In genomic region chr1:160206421-160207117, GRCh38 we compare ENCODE assay signal across 8 cellular contexts. TPM values are rescaled to one million over a fixed set of nuclear protein-coding genes. Genes with fewer than 3 reads are reported as not detected.
DNase-seq lines count a peak whose midpoint lies in the region; ATAC-seq, FAIRE-seq and TF ChIP-seq lines count a peak whose summit lies in the region.
"Had no signal": no experiment of that assay in that cellular context is flagged by ENCODE, and none has a peak within 500 bp of the region (broad histone marks: within the 10 kb centered on the region; RNA-seq: fewer than 3 reads in every experiment).

No MANE protein-coding gene starts in this region.

- no peaks in the 10 kb centered on the region for H3K27me3 Mint-ChIP-seq in MCF 10A (ENCODE audit: insufficient read depth, unreplicated experiment)

- H3K27ac Mint-ChIP-seq in MCF 10A (ENCODE audit: low read depth, unreplicated experiment) = peak overlapping the region; percentile 17

- no TSS peak for BruUV-seq in MCF 10A (replicated peaks; lab: Mats Ljungman, UMichigan)

- H3K4me1 ChIP-seq in left lung (peaks cover 28 to 60% of the 10 kb centered on the region in 2 donors), upper lobe of right lung (peaks cover 55% of the 10 kb centered on the region)

- H3K36me3 ChIP-seq in left lung = peaks cover 0 to 33% of the 10 kb centered on the region in 2 donors
- peaks cover 27% of the 10 kb centered on the region for H3K36me3 ChIP-seq in upper lobe of right lung

- DNase-seq in GM12891 (ENCODE audit: insufficient read length, low spot score) (no peak), NCI-H748 (lab: John Stamatoyannopoulos, UW; ENCODE audit: unreplicated experiment) (peak; percentile 36), MCF 10A (ENCODE audit: unreplicated experiment) (peak; percentile 71), left lung (no peak), upper lobe of right lung (no peak), NCI-H524 treated with DMSO at 0.1 percent for 48 hours (lab: John Stamatoyannopoulos, UW) (no peak), NCI-H510A treated with DMSO at 0.1 percent for 48 hours (lab: John Stamatoyannopoulos, UW) (no peak)

- H3K9me3 ChIP-seq in left lung (no peaks in the 10 kb centered on the region), upper lobe of right lung (no peaks in the 10 kb centered on the region)

- H3K27me3 ChIP-seq in left lung = no peaks in the 10 kb centered on the region
- H3K27me3 ChIP-seq in upper lobe of right lung = no peaks in the 10 kb centered on the region

- TF ChIP-seq POLR2A in GM12891 (IDR thresholded peaks at IDR 0.05; ENCODE audit: low read depth, low read length) = no peak

- FAIRE-seq in GM12891 (lab: Jason Lieb, UNC) = peak; percentile 56
- FAIRE-seq: endometrium had no signal

- peak overlapping the region; percentile 82 for H3K4me3 Mint-ChIP-seq in MCF 10A (ENCODE audit: unreplicated experiment)

- CTCF ChIA-PET in MCF 10A (lab: Yijun Ruan, JAX) = interaction anchor here (0.6 to 11.6 kb wide), 14 partner anchors 9 to 426 kb away, joined by 3 to 124 read pairs (median 6); partner anchors contain the start of genes CASQ1 and DUSP23

- H3K9me3 Mint-ChIP-seq in MCF 10A (ENCODE audit: unreplicated experiment) = no peaks in the 10 kb centered on the region

- peaks cover 20% of the 10 kb centered on the region for H3K36me3 Mint-ChIP-seq in MCF 10A (ENCODE audit: insufficient read depth, unreplicated experiment)

- intact Hi-C loops in MCF 10A (cut with micrococcal nuclease) (loop anchor here (5.0 kb wide), 1 partner anchor 46 kb away; no protein-coding TSS in a partner anchor), left lung (cut with DNase I) (no loop called here), upper lobe of right lung (cut with DNase I) (no loop called here)

- peaks cover 25% of the 10 kb centered on the region for H3K4me1 Mint-ChIP-seq in MCF 10A (ENCODE audit: insufficient read depth, unreplicated experiment)

- H3K4me3 ChIP-seq in left lung (peak overlapping the region; percentile 77 to 93), upper lobe of right lung (peak overlapping the region; percentile 93)

- ATAC-seq in left lung (peak; percentile 19), upper lobe of right lung (no peak)

- H3K27ac ChIP-seq in left lung (peak overlapping the region; percentile 88), upper lobe of right lung (peak overlapping the region; percentile 93)

- POLR2A ChIA-PET in MCF 10A (lab: Yijun Ruan, JAX) = interaction anchor here (0.7 to 4.7 kb wide), 14 partner anchors 9 to 113 kb away, joined by 3 to 29 read pairs (median 4); partner anchors contain the start of genes CASQ1, DCAF8, IGSF8 and PEX19

- no peak for TF ChIP-seq CTCF in MCF 10A (IDR thresholded peaks at IDR 0.05; ENCODE audit: unreplicated experiment)
- no peak for TF ChIP-seq CTCF in left lung (IDR thresholded peaks at IDR 0.05)
- TF ChIP-seq CTCF in upper lobe of right lung (IDR thresholded peaks at IDR 0.05) = no peak

TF ChIP-seq in GM12891, 5 proteins besides CTCF, POLR2A, EP300 and RAD21:
- TF ChIP-seq TAF1 (IDR thresholded peaks at IDR 0.05; ENCODE audit: low read depth, low read length) = no peak
- TF ChIP-seq POU2F2 (IDR thresholded peaks at IDR 0.05; ENCODE audit: low read depth, low read length) = peak; percentile 50; the same call in 1 of the 2 replicates
- no peak for TF ChIP-seq POLR2AphosphoS5 (IDR thresholded peaks at IDR 0.05; ENCODE audit: low read depth, low read length)
- TF ChIP-seq SPI1 (IDR thresholded peaks at IDR 0.05; ENCODE audit: low read depth, low read length) = peak; percentile 86
- TF ChIP-seq PAX5 (IDR thresholded peaks at IDR 0.05; ENCODE audit: insufficient read depth, low read length, severe bottlenecking) = no peak

RNA-seq across cellular contexts. Expression of gene PEA15, which starts 1.4 kb away (rescaled TPM):
- 32.2 TPM for polyA plus RNA-seq in GM12891 (2012; ENCODE audit: low read depth, missing spikeins)
- total RNA-seq in MCF 10A (2022) = 183 and 198 TPM in 2 replicates
- 100 to 1,000 TPM; 175 to 178 TPM for total RNA-seq in left lung
- 175 TPM for total RNA-seq in upper lobe of right lung

RNA-seq across cellular contexts. Expression of gene CASQ1, which starts 16.2 kb away (rescaled TPM):
- 0.55 TPM for polyA plus RNA-seq in GM12891 (2012; ENCODE audit: low read depth, missing spikeins)
- not detected in 2 replicates for total RNA-seq in MCF 10A (2022)
- under 1 TPM; 0.17 to 0.29 TPM for total RNA-seq in left lung
- total RNA-seq in upper lobe of right lung = 0.41 TPM

RNA-seq across cellular contexts. Expression of gene ATP1A4, which starts 55.2 kb away (rescaled TPM):
- polyA plus RNA-seq in GM12891 (2012; ENCODE audit: low read depth, missing spikeins) = 0.53 TPM
- total RNA-seq in MCF 10A (2022) = not detected in 2 replicates
- total RNA-seq in left lung = not detected
- 0.96 TPM for total RNA-seq in upper lobe of right lung

RNA-seq across cellular contexts. Expression of gene DCAF8, which starts 55.8 kb away (rescaled TPM):
- 69.5 TPM for polyA plus RNA-seq in GM12891 (2012; ENCODE audit: low read depth, missing spikeins)
- total RNA-seq in MCF 10A (2022) (181 and 208 TPM in 2 replicates), left lung (10 to 100 TPM; 93.9 to 99.3 TPM), upper lobe of right lung (130 TPM)

Comparison
In these comparisons a context has a peak if more than half of its experiments do, and no peak if none do; other contexts are left out.
1. DNase-seq: peak in NCI-H748 (single experiment) and MCF 10A (single experiment); none in GM12891 (single experiment), left lung (0 of 2), upper lobe of right lung (single experiment), NCI-H524 treated with DMSO at 0.1 percent for 48 hours (single experiment) and NCI-H510A treated with DMSO at 0.1 percent for 48 hours (single experiment).